Comparison of ENCODE assay signal across 8 cellular contexts in genomic region chr19:8654591-8655339, GRCh38. TPM values are rescaled to one million over a fixed set of nuclear protein-coding genes. Genes with fewer than 3 reads are reported as not detected.
DNase-seq lines count a peak whose midpoint lies in the region; ATAC-seq and TF ChIP-seq lines count a peak whose summit lies in the region.

No MANE protein-coding gene starts in this region.

- POLR2A ChIA-PET in RWPE1 (lab: Yijun Ruan, JAX; ENCODE audit: low non-redundant PET), result no interaction called here

- no peaks in the 10 kb centered on the region for H3K9me3 ChIP-seq in gastroesophageal sphincter
- no peaks in the 10 kb centered on the region for H3K9me3 ChIP-seq in uterus

- H3K27ac ChIP-seq in RWPE1 (no peak overlapping the region), gastroesophageal sphincter (no peak overlapping the region), uterus (no peak overlapping the region)

- 3 to 7% methylated on average over 9 to 15 of the region's 15 CpGs for WGBS in gastroesophageal sphincter (ENCODE audit: low coverage in 1 of 2), 2 donors

- no peak for TF ChIP-seq EP300 in gastroesophageal sphincter (IDR thresholded peaks at IDR 0.05)

- peaks cover 0 to 4% (median 0%) of the 10 kb centered on the region in 3 donors for H3K4me1 ChIP-seq in gastroesophageal sphincter
- H3K4me1 ChIP-seq in uterus, result no peaks in the 10 kb centered on the region

- TF ChIP-seq POLR2A in gastroesophageal sphincter (IDR thresholded peaks at IDR 0.05) (no peak), uterus (IDR thresholded peaks at IDR 0.05) (no peak)

- CTCF ChIA-PET in RWPE1 (lab: Yijun Ruan, JAX), result interaction anchor here (0.6 to 1.1 kb wide), 10 partner anchors 13 to 540 kb away, joined by 3 to 7 read pairs (median 4); no protein-coding TSS in a partner anchor

- ATAC-seq in gastroesophageal sphincter, result no peak

- DNase-seq in AML-193 (lab: John Stamatoyannopoulos, UW) (peak; percentile 13 to 19), HCEC 1CT (peak; percentile 2), RWPE1 (ENCODE audit: low spot score) (peak; percentile 67), posterior vena cava (ENCODE audit: low spot score) (peak; percentile 92), uterus (peak; percentile 21 to 38), SIG-M5 treated with dmso at 0.1 percent for 504 hours (lab: John Stamatoyannopoulos, UW; ENCODE audit: unreplicated experiment) (no peak)
- peak; percentile 55 for DNase-seq in activated T-helper 9 cell treated with anti-CD3 and anti-CD28 coated beads, Interleukin-2, amount 50 U/mL, for 16 hours (ENCODE audit: low read depth)

- H3K36me3 ChIP-seq in gastroesophageal sphincter (no peaks in the 10 kb centered on the region), uterus (no peaks in the 10 kb centered on the region)

- intact Hi-C loops in posterior vena cava (cut with DNase I), result loop anchor here (5.0 kb wide), 2 partner anchors 423 to 428 kb away; no protein-coding TSS in a partner anchor
- intact Hi-C loops in uterus (cut with DNase I; ENCODE audit: low total_unique reads), result loop anchor here (5.0 kb wide), 1 partner anchor 428 kb away; no protein-coding TSS in a partner anchor

- H3K27me3 ChIP-seq in gastroesophageal sphincter (peaks cover 53% of the 10 kb centered on the region), uterus (no peaks in the 10 kb centered on the region)

- H3K4me3 ChIP-seq in gastroesophageal sphincter (no peak overlapping the region), uterus (no peak overlapping the region)

- TF ChIP-seq CTCF in RWPE1 (conservative IDR thresholded peaks at IDR 0.05; ENCODE audit: low read depth), result peak; percentile 90
- peak in 3 of 4 experiments; percentile 77 to 95 (median 89) for TF ChIP-seq CTCF in gastroesophageal sphincter (IDR thresholded peaks at IDR 0.05)
- peak; percentile 72 to 99 (median 87) for TF ChIP-seq CTCF in uterus (IDR thresholded peaks at IDR 0.05)

RNA-seq across cellular contexts. Expression of gene NFILZ, which starts 24.3 kb away (rescaled TPM):
- total RNA-seq in gastroesophageal sphincter (not detected), posterior vena cava (not detected), uterus (not detected)

RNA-seq across cellular contexts. Expression of gene ACTL9, which starts 43.8 kb away (rescaled TPM):
- total RNA-seq in gastroesophageal sphincter, result not detected
- total RNA-seq in posterior vena cava, result not detected
- total RNA-seq in uterus, result not detected

RNA-seq across cellular contexts. Expression of gene ADAMTS10, which starts 44.2 kb away (rescaled TPM):
- 10 to 100 TPM; 15.7 to 45.3 (median 22.8) TPM for total RNA-seq in gastroesophageal sphincter
- 10 to 100 TPM; 27.2 to 43.3 TPM for total RNA-seq in posterior vena cava
- total RNA-seq in uterus, result 10 to 100 TPM; 13.2 to 70.4 (median 52.7) TPM
